In genomic region chr2:29797916-29798315, GRCh38 we compare ENCODE assay signal across 27 cellular contexts.
"Had no signal": no experiment of that assay in that cellular context is flagged by ENCODE, and none has a peak within 500 bp of the region (broad histone marks: within the 10 kb centered on the region; RNA-seq: fewer than 3 reads in every experiment).

No MANE protein-coding gene starts in this region.

- H3K4me3 ChIP-seq: stomach, suprapubic skin, testis, thoracic aorta, thyroid gland, tibial artery, tibial nerve, transverse colon, upper lobe of left lung, upper lobe of right lung, uterus, vagina had no signal

- H3K9me3 ChIP-seq: stomach, suprapubic skin, testis, thoracic aorta, thyroid gland, tibial artery, tibial nerve, transverse colon, upper lobe of left lung, upper lobe of right lung, uterus, vagina had no signal

- FAIRE-seq: urothelium cell line had no signal

- H3K36me3 ChIP-seq: stomach, suprapubic skin, thoracic aorta, thyroid gland, tibial artery, tibial nerve, transverse colon, upper lobe of left lung, upper lobe of right lung, uterus, vagina had no signal

- ATAC-seq: stimulated activated effector memory CD8-positive, alpha-beta T cell treated with anti-CD3 and anti-CD28 coated beads, Interleukin-12 subunit alpha, Interleukin-12 subunit beta, amount 100 ng/mL, for 72 hours; stimulated activated memory B cell treated with anti-CD40 and anti-IgM and Interleukin-4, amounts not matched to agents 10 μg/mL and 1 μg/mL and 100 μg/mL, for 72 hours; stimulated activated naive B cell treated with anti-CD40 and anti-IgM and Interleukin-4, amounts not matched to agents 10 μg/mL and 1 μg/mL and 100 μg/mL, for 72 hours; stimulated activated naive CD8-positive, alpha-beta T cell treated with anti-CD3 and anti-CD28 coated beads, Interleukin-15, amount 100 ng/mL, for 72 hours; stimulated activated naive CD8-positive, alpha-beta T cell treated with anti-CD3 and anti-CD28 coated beads, Interleukin-15, Interleukin-2, amounts not matched to agents 100 U/mL and 50 U/mL, for 24 hours; upper lobe of right lung had no signal

- H3K4me1 ChIP-seq: stomach, suprapubic skin, testis, tibial artery, tibial nerve, transverse colon, upper lobe of left lung, upper lobe of right lung, uterus, vagina had no signal

- DNase-seq: stimulated activated CD4-positive, alpha-beta T cell treated with anti-CD3 and anti-CD28 coated beads, Interleukin-2, amount 100 ng/mL, for 48 hours; stimulated activated CD4-positive, alpha-beta T cell treated with anti-CD3 and anti-CD28 coated beads, Interleukin-4, amount 100 ng/mL, for 1 hour; stimulated activated CD4-positive, alpha-beta T cell treated with anti-CD3 and anti-CD28 coated beads, Interleukin-4, amount 100 ng/mL, for 24 hours; stimulated activated CD4-positive, alpha-beta T cell treated with anti-CD3 and anti-CD28 coated beads, Interleukin-4, amount 100 ng/mL, for 4 hours; stimulated activated CD8-positive, alpha-beta memory T cell treated with anti-CD3 and anti-CD28 coated beads, Interleukin-4, amount 100 ng/mL, for 48 hours; stimulated activated naive B cell treated with anti-CD40 and anti-IgM and Interleukin-4, amounts not matched to agents 10 μg/mL and 1 μg/mL and 100 μg/mL, for 72 hours; stimulated activated naive CD4-positive, alpha-beta T cell; stimulated activated naive CD4-positive, alpha-beta T cell treated with Interleukin-2 at 50 U/mL for 16 hours; stimulated activated naive CD8-positive, alpha-beta T cell treated with anti-CD3 and anti-CD28 coated beads, Interleukin-15, amount 100 ng/mL, for 72 hours; stimulated activated naive CD8-positive, alpha-beta T cell treated with anti-CD3 and anti-CD28 coated beads, Interleukin-15, Interleukin-2, amounts not matched to agents 100 U/mL and 50 U/mL, for 24 hours; stomach; substantia nigra; testis; thyroid gland; tibial artery; transverse colon; trophoblast cell; upper lobe of left lung; upper lobe of right lung; uterus had no signal

- H3K27me3 ChIP-seq: stomach, testis, thyroid gland, tibial artery, tibial nerve, transverse colon, upper lobe of left lung, upper lobe of right lung, uterus, vagina had no signal

- H3K27ac ChIP-seq: stomach, suprapubic skin, testis, thoracic aorta, thyroid gland, tibial artery, tibial nerve, transverse colon, upper lobe of left lung, upper lobe of right lung, uterus, vagina had no signal
